In genomic region chr16:66751135-66751991, GRCh38 we compare ENCODE assay signal across 8 cellular contexts. TPM values are rescaled to one million over a fixed set of nuclear protein-coding genes. Genes with fewer than 3 reads are reported as not detected.
DNase-seq lines count a peak whose midpoint lies in the region; ATAC-seq and TF ChIP-seq lines count a peak whose summit lies in the region.

DYNC1LI2 (minus strand) TSS chr16:66751609; CDS start chr16:66751591, 18 bp downstream.

- peaks cover 18 to 34% (median 26%) of the 10 kb centered on the region in 3 donors for H3K4me1 ChIP-seq in skeletal muscle tissue (ENCODE audit: control insufficient read depth in 3 of 3, insufficient read depth in 3 of 3, low read length in 3 of 3)

- in situ Hi-C loops in T47D (cut with HindIII; ENCODE audit: low pct_unique_long_range_greater_than_20kb, low sequenced_read_pairs) = no loop called here

- H3K4me3 ChIP-seq in iPS-18c (ENCODE audit: insufficient read depth, low read depth, low read length) = peak within 1 kb of the TSS; percentile 92
- H3K4me3 ChIP-seq in skeletal muscle tissue (ENCODE audit: low read length in 3 of 3) = peak within 1 kb of the TSS; percentile 84 to 98 (median 90)

- peak; percentile 85 for ATAC-seq in HG02840 (IDR thresholded peaks at IDR 0.05; ENCODE audit: low FRiP score, unreplicated experiment)

- peaks cover 2% of the 10 kb centered on the region for H3K9me3 ChIP-seq in iPS-18c (ENCODE audit: control insufficient read depth, insufficient read depth, low read length)
- H3K9me3 ChIP-seq in skeletal muscle tissue (ENCODE audit: control insufficient read depth in 3 of 3, low read length in 3 of 3) = no peaks in the 10 kb centered on the region

- H3K27ac ChIP-seq in VCaP (peak within 1 kb of the TSS; percentile 86), skeletal muscle tissue (ENCODE audit: low read depth, low read length) (peak within 1 kb of the TSS; percentile 89)

- H3K27me3 ChIP-seq in skeletal muscle tissue (ENCODE audit: control insufficient read depth in 3 of 3, insufficient read depth in 3 of 3, low read length in 3 of 3) = no peaks in the 10 kb centered on the region

- TF ChIP-seq CTCF in VCaP (conservative IDR thresholded peaks at IDR 0.05) = peak; percentile 87

- DNase-seq in NCI-H2081 (lab: John Stamatoyannopoulos, UW) (peak; percentile 50 to 64), NCI-H2081 treated with DMSO at 0.1 percent for 48 hours (lab: John Stamatoyannopoulos, UW) (no peak), NCI-H1694 treated with DMSO at 0.1 percent for 48 hours (lab: John Stamatoyannopoulos, UW) (peak; percentile 28), T47D (ENCODE audit: low read depth in 1 of 2, low spot score in 1 of 2) (peak; percentile 69 to 70)

- H3K9ac ChIP-seq in skeletal muscle tissue (ENCODE audit: low read depth in 1 of 3, low read length in 3 of 3) = peak within 1 kb of the TSS; percentile 90 to 96 (median 93)

- H3K36me3 ChIP-seq in skeletal muscle tissue (ENCODE audit: control insufficient read depth in 3 of 3, insufficient read depth in 3 of 3, low read length in 3 of 3) = peaks cover 13 to 18% (median 15%) of the 10 kb centered on the region in 3 donors

RNA-seq across cellular contexts. Expression of gene DYNC1LI2, which starts in this region (rescaled TPM):
- total RNA-seq in skeletal muscle tissue = 70.5 TPM
